8 cellular contexts compared by ENCODE assay signal in genomic region chr19:1104452-1105216, GRCh38. TPM values are rescaled to one million over a fixed set of nuclear protein-coding genes. Genes with fewer than 3 reads are reported as not detected.
DNase-seq lines count a peak whose midpoint lies in the region; ATAC-seq and TF ChIP-seq lines count a peak whose summit lies in the region.

No MANE protein-coding gene starts in this region.

- H3K4me1 Mint-ChIP-seq in Calu3 (ENCODE audit: low read depth, unreplicated experiment) (no peaks in the 10 kb centered on the region), T-cell (peaks cover 25 to 39% (median 35%) of the 10 kb centered on the region in 3 donors)

- H3K79me2 ChIP-seq in KMS-11 (ENCODE audit: insufficient read depth, low read depth), result no peaks in the 10 kb centered on the region

- H3K27me3 Mint-ChIP-seq in Calu3 (ENCODE audit: unreplicated experiment), result no peaks in the 10 kb centered on the region
- no peaks in the 10 kb centered on the region for H3K27me3 Mint-ChIP-seq in T-cell

- H3K4me1 ChIP-seq in KMS-11 (ENCODE audit: low read depth, poor library complexity, severe bottlenecking) (peaks cover 25% of the 10 kb centered on the region), ascending aorta (peaks cover 27 to 37% of the 10 kb centered on the region in 2 donors), right cardiac atrium (ENCODE audit: control insufficient read depth, insufficient read depth, low read length) (peaks cover 3% of the 10 kb centered on the region)

- H3K4me2 ChIP-seq in KMS-11, result peak overlapping the region; percentile 60

- peak; percentile 24 for ATAC-seq in GM21515 (IDR thresholded peaks at IDR 0.05; ENCODE audit: unreplicated experiment)
- peak; percentile 53 to 57 (median 56) for ATAC-seq in T-cell (replicated peaks in 1 of 4)
- ATAC-seq in right cardiac atrium, result peak; percentile 20 to 34
- no peak for ATAC-seq in GM21786 (IDR thresholded peaks at IDR 0.05; ENCODE audit: unreplicated experiment)

- H3K36me3 Mint-ChIP-seq in Calu3 (ENCODE audit: insufficient read depth, unreplicated experiment) (peaks cover 65% of the 10 kb centered on the region), T-cell (no peaks in the 10 kb centered on the region)

- H3K36me3 ChIP-seq in KMS-11 (ENCODE audit: insufficient read depth), result no peaks in the 10 kb centered on the region
- peaks cover 36 to 38% of the 10 kb centered on the region in 2 donors for H3K36me3 ChIP-seq in ascending aorta

- H3K4me3 ChIP-seq in KMS-11 (IDR thresholded peaks at IDR 0.05; ENCODE audit: insufficient read depth, low read depth, low read length) (no peak overlapping the region), ascending aorta (peak overlapping the region; percentile 84 to 93), right cardiac atrium (ENCODE audit: low read length) (peak overlapping the region; percentile 89)

- peak; percentile 78 for DNase-seq in Calu3
- peak; percentile 40 to 74 (median 61) for DNase-seq in T-cell
- peak in 1 of 2 donors; percentile 84 for DNase-seq in ascending aorta (ENCODE audit: low spot score in 2 of 2)
- DNase-seq in right cardiac atrium, result peak; percentile 80 to 92 (median 92)
- DNase-seq in posterior vena cava (ENCODE audit: low spot score), result peak; percentile 92

- H3K27me3 ChIP-seq in KMS-11 (ENCODE audit: insufficient read depth, low read depth) (no peaks in the 10 kb centered on the region), ascending aorta (no peaks in the 10 kb centered on the region), right cardiac atrium (ENCODE audit: control insufficient read depth, insufficient read depth) (no peaks in the 10 kb centered on the region)

- H3K27ac ChIP-seq in KMS-11 (peak overlapping the region; percentile 85), ascending aorta (peak overlapping the region; percentile 99), right cardiac atrium (ENCODE audit: low read length) (peak overlapping the region; percentile 98)

- POLR2A ChIA-PET in T-cell (lab: Charles Lee), result interaction anchor here (0.7 to 1.1 kb wide), 3 partner anchors 12 to 164 kb away, joined by 3 to 4 read pairs (median 3); no protein-coding TSS in a partner anchor

- WGBS in right cardiac atrium, result under 1% methylated on average over 92 of the region's 92 CpGs

- no peaks in the 10 kb centered on the region for H4K20me1 ChIP-seq in KMS-11 (ENCODE audit: insufficient read depth)

- CTCF ChIA-PET in Calu3 (lab: Charles Lee), result interaction anchor here (0.9 kb wide), 1 partner anchor 78 kb away, joined by 5 read pairs; the partner anchor contains the start of gene CNN2
- CTCF ChIA-PET in T-cell (lab: Charles Lee), result no interaction called here

- TF ChIP-seq CTCF in Calu3 (IDR thresholded peaks at IDR 0.05; ENCODE audit: unreplicated experiment), result no peak
- TF ChIP-seq CTCF in KMS-11 (conservative IDR thresholded peaks at IDR 0.05; ENCODE audit: low read depth, low read length), result no peak
- no peak for TF ChIP-seq CTCF in ascending aorta (IDR thresholded peaks at IDR 0.05)

- H3K9me3 Mint-ChIP-seq in Calu3 (ENCODE audit: low read depth, unreplicated experiment) (no peaks in the 10 kb centered on the region), T-cell (no peaks in the 10 kb centered on the region)

- intact Hi-C loops in Calu3 (cut with micrococcal nuclease; ENCODE audit: unreplicated experiment) (loop anchor here (5.0 kb wide), 1 partner anchor 78 kb away; no protein-coding TSS in a partner anchor), ascending aorta (cut with DNase I) (no loop called here), right cardiac atrium (cut with DNase I) (loop anchor here in 2 of 4 donors (5.0 to 10.0 kb wide), 2 partner anchors 77 to 80 kb away; partner anchors contain the start of genes CNN2 (in 2 of the 2), RNU6-2 (in 1 of the 2) and TMEM259 (in 1 of the 2)), posterior vena cava (cut with DNase I) (loop anchor here (1.0 to 5.0 kb wide), 2 partner anchors 37 to 82 kb away; partner anchors contain the start of genes ARHGAP45 (in 1 of the 2), RNU6-2 (in 1 of the 2) and TMEM259 (in 1 of the 2))

- H3K9ac ChIP-seq in KMS-11, result peak overlapping the region; percentile 69

- H2AFZ ChIP-seq in KMS-11 (ENCODE audit: low read depth), result no peak overlapping the region

- H3K27ac Mint-ChIP-seq in Calu3 (ENCODE audit: unreplicated experiment) (no peak overlapping the region), T-cell (peak overlapping the region; percentile 49 to 83)

- H3K4me3 Mint-ChIP-seq in Calu3 (ENCODE audit: low read depth, unreplicated experiment) (peak overlapping the region; percentile 50), T-cell (peak overlapping the region; percentile 72 to 77 (median 74))

- H3K9me3 ChIP-seq in ascending aorta (no peaks in the 10 kb centered on the region), right cardiac atrium (ENCODE audit: control insufficient read depth, low read length) (no peaks in the 10 kb centered on the region)

- BruUV-seq in Calu3 (replicated peaks; lab: Mats Ljungman, UMichigan), result no TSS peak

RNA-seq across cellular contexts. Expression of gene GPX4, which starts 0.8 kb away (rescaled TPM):
- 246 and 251 TPM in 2 replicates for total RNA-seq in Calu3 (2022)
- 100 to 1,000 TPM; 139 to 221 (median 196) TPM for total RNA-seq in T-cell
- total RNA-seq in ascending aorta, result 348 TPM
- 100 to 1,000 TPM; 300 to 374 (median 359) TPM for total RNA-seq in right cardiac atrium
- 713 TPM for polyA plus RNA-seq in right cardiac atrium
- 100 to 1,000 TPM; 176 to 193 TPM for total RNA-seq in posterior vena cava

RNA-seq across cellular contexts. Expression of gene POLR2E, which starts 9.5 kb away (rescaled TPM):
- total RNA-seq in Calu3 (2022) (141 and 144 TPM in 2 replicates), T-cell (100 to 1,000 TPM in 3 of 5 donors, 10 to 100 TPM in 2; 75.7 to 119 (median 101) TPM), ascending aorta (72.1 TPM), right cardiac atrium (100 to 1,000 TPM; 110 to 145 (median 131) TPM), posterior vena cava (100 to 1,000 TPM in 1 of 2 donors, 10 to 100 TPM in 1; 89.9 to 105 TPM)
- polyA plus RNA-seq in right cardiac atrium, result 179 TPM

RNA-seq across cellular contexts. Expression of gene ARHGAP45, which starts 37.7 kb away (rescaled TPM):
- total RNA-seq in Calu3 (2022) (10.4 and 12.0 TPM in 2 replicates), T-cell (1,000 to 10,000 TPM in 3 of 5 donors, 100 to 1,000 TPM in 2; 729 to 1,130 (median 1,073) TPM), ascending aorta (66.5 TPM), right cardiac atrium (10 to 100 TPM in 1 of 4 donors, 1 to 10 TPM in 3; 7.7 to 10.4 (median 9.2) TPM), posterior vena cava (10 to 100 TPM in 1 of 2 donors, 1 to 10 TPM in 1; 10.0 to 26.8 TPM)
- 5.9 TPM for polyA plus RNA-seq in right cardiac atrium

Comparison
In these comparisons a context has a peak if more than half of its experiments do, and no peak if none do; other contexts are left out.
1. RNA of gene ARHGAP45, which starts 37.7 kb away (total RNA-seq): 729 to 1,130 TPM in T-cell; 66.5 TPM in ascending aorta (single experiment), 10.0 to 26.8 TPM in posterior vena cava, 10.4 to 12.0 TPM in Calu3 and 7.7 to 10.4 TPM in right cardiac atrium; every median in the first group is over 10 times any median in the second.
2. Peak in every context shown above with its lines, with median percentiles within 50 percentile points of each other: H3K27ac ChIP-seq.